ENCODE assay signal across 21 cellular contexts in the genomic region with DNA sequence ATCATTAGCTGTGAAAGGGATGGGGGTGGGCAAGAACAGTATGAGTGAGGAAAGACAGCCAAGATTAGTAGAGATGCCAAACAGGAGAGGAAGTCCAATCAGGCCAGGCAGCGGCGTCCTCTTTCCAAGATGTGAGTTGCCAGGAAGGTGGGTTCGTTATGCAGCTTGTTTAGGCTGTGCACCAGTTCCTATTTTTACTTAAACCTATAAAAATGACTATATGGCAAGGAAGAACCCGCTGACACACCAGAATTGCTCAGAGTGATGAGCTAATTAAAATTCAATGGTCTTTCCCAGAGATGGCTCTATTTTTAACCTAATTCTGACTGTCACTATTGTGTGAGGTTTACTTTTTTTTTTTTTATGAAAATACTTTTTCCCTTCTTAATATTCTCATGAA.
"Had no signal": no experiment of that assay in that cellular context is flagged by ENCODE, and none has a peak within 500 bp of the region (broad histone marks: within the 10 kb centered on the region; RNA-seq: fewer than 3 reads in every experiment).

No MANE protein-coding gene starts in this region.

- H3K4me3 ChIP-seq: esophagus muscularis mucosa, gastroesophageal sphincter, left ventricle myocardium inferior, lower lobe of right lung, ovary, psoas muscle, thoracic aorta, tibial nerve, upper lobe of left lung had no signal

- H3K27ac Mint-ChIP-seq: immature natural killer cell; natural killer cell; stimulated activated memory B cell treated with anti-CD40 and anti-IgM and Interleukin-4, amounts not matched to agents 10 μg/mL and 1 μg/mL and 100 μg/mL, for 72 hours; stimulated activated naive CD8-positive, alpha-beta T cell treated with anti-CD3 and anti-CD28 coated beads, Interleukin-15, Interleukin-2, amounts not matched to agents 100 ng/mL and 50 ng/mL, for 24 hours had no signal

- ATAC-seq: foreskin keratinocyte; gastroesophageal sphincter; left colon; lower lobe of right lung; natural killer cell; psoas muscle; right cardiac atrium; stimulated activated memory B cell treated with anti-CD40 and anti-IgM and Interleukin-4, amounts not matched to agents 10 μg/mL and 1 μg/mL and 100 μg/mL, for 72 hours had no signal

- H3K36me3 ChIP-seq: esophagus muscularis mucosa, gastroesophageal sphincter, left ventricle myocardium inferior, lower lobe of right lung, ovary, thoracic aorta, tibial nerve, upper lobe of left lung had no signal

- H3K27me3 Mint-ChIP-seq: stimulated activated naive CD8-positive, alpha-beta T cell treated with anti-CD3 and anti-CD28 coated beads, Interleukin-15, Interleukin-2, amounts not matched to agents 100 ng/mL and 50 ng/mL, for 24 hours had no signal

- DNase-seq: effector memory CD4-positive, alpha-beta T cell; foreskin keratinocyte; immature natural killer cell; islet precursor cell; kidney glomerular epithelial cell; left colon; left ventricle myocardium inferior; lower lobe of right lung; natural killer cell; occipital lobe; ovary; psoas muscle; right cardiac atrium; stimulated activated CD4-positive, alpha-beta T cell treated with anti-CD3 and anti-CD28 coated beads, Interleukin-4, amount 100 ng/mL, for 4 hours; upper lobe of left lung had no signal

- H3K36me3 Mint-ChIP-seq: immature natural killer cell; natural killer cell; stimulated activated memory B cell treated with anti-CD40 and anti-IgM and Interleukin-4, amounts not matched to agents 10 μg/mL and 1 μg/mL and 100 μg/mL, for 72 hours had no signal

- H3K4me3 Mint-ChIP-seq: immature natural killer cell; natural killer cell; stimulated activated memory B cell treated with anti-CD40 and anti-IgM and Interleukin-4, amounts not matched to agents 10 μg/mL and 1 μg/mL and 100 μg/mL, for 72 hours; stimulated activated naive CD8-positive, alpha-beta T cell treated with anti-CD3 and anti-CD28 coated beads, Interleukin-15, Interleukin-2, amounts not matched to agents 100 ng/mL and 50 ng/mL, for 24 hours had no signal

- H3K9me3 ChIP-seq: esophagus muscularis mucosa, gastroesophageal sphincter, left ventricle myocardium inferior, lower lobe of right lung, ovary, psoas muscle, thoracic aorta, tibial nerve, upper lobe of left lung had no signal

- H3K27me3 ChIP-seq: esophagus muscularis mucosa, gastroesophageal sphincter, ovary, tibial nerve, upper lobe of left lung had no signal

- H3K4me1 Mint-ChIP-seq: immature natural killer cell, natural killer cell had no signal

- H3K4me1 ChIP-seq: left ventricle myocardium inferior had no signal

- H3K27ac ChIP-seq: esophagus muscularis mucosa, foreskin keratinocyte, gastroesophageal sphincter, left ventricle myocardium inferior, lower lobe of right lung, ovary, psoas muscle, thoracic aorta, tibial nerve had no signal

- H3K9me3 Mint-ChIP-seq: immature natural killer cell; natural killer cell; stimulated activated memory B cell treated with anti-CD40 and anti-IgM and Interleukin-4, amounts not matched to agents 10 μg/mL and 1 μg/mL and 100 μg/mL, for 72 hours; stimulated activated naive CD8-positive, alpha-beta T cell treated with anti-CD3 and anti-CD28 coated beads, Interleukin-15, Interleukin-2, amounts not matched to agents 100 ng/mL and 50 ng/mL, for 24 hours had no signal
